In the genomic region with DNA sequence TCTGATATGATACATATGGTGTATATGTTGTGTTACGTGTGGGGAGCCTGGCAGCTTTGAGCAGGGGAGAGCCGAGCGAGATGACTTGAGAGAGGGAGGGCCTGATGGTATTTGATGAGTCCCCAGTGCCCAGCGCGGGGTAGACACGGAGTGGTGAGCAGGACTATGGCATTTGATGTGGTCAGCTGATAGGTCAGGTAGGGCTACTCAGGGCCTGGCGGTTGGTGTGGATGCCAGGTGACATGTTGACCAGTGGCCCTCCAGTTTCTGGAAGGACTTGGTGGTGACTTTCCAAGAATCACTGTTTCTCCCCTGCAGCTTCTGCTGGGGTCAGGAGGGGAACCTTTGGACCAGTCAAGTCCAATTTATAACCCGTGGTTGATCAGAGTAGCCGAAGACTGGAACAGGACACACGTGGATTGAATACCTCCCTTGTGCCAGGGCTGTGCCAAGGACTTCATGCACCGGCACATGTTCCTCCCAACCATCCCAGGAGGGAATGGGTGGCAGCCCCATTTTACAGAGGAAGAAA, we compare ENCODE assay signal across 17 cellular contexts.
"Had no signal": no experiment of that assay in that cellular context is flagged by ENCODE, and none has a peak within 500 bp of the region (broad histone marks: within the 10 kb centered on the region; RNA-seq: fewer than 3 reads in every experiment).

No MANE protein-coding gene starts in this region.

- H3K27ac ChIP-seq: SJSA1, thyroid gland had no signal

- H3K9me3 Mint-ChIP-seq: activated CD4-positive, alpha-beta memory T cell treated with anti-CD3 and anti-CD28 coated beads for 36 hours; activated naive CD4-positive, alpha-beta T cell treated with anti-CD3 and anti-CD28 coated beads, Interleukin-2, amount 50 U/mL, for 72 hours; naive thymus-derived CD4-positive, alpha-beta T cell had no signal

- ATAC-seq: heart left ventricle; left colon; naive thymus-derived CD4-positive, alpha-beta T cell; sciatic nerve; stimulated activated naive CD8-positive, alpha-beta T cell treated with anti-CD3 and anti-CD28 coated beads, Interleukin-15, Interleukin-2, amounts not matched to agents 100 U/mL and 50 U/mL, for 24 hours had no signal

- H3K27me3 Mint-ChIP-seq: activated CD4-positive, alpha-beta memory T cell treated with anti-CD3 and anti-CD28 coated beads for 36 hours; naive thymus-derived CD4-positive, alpha-beta T cell had no signal

- H3K9me3 ChIP-seq: heart left ventricle, SJSA1, thyroid gland had no signal

- H3K4me3 ChIP-seq: heart left ventricle, lung, SJSA1, smooth muscle cell, thyroid gland had no signal

- H3K36me3 ChIP-seq: heart left ventricle, SJSA1, thyroid gland had no signal

- H3K27ac Mint-ChIP-seq: activated CD4-positive, alpha-beta memory T cell treated with anti-CD3 and anti-CD28 coated beads for 36 hours had no signal

- DNase-seq: activated CD4-positive, alpha-beta memory T cell treated with anti-CD3 and anti-CD28 coated beads for 36 hours; activated CD4-positive, alpha-beta T cell treated with anti-CD3 and anti-CD28 coated beads for 48 hours; activated gamma-delta T cell treated with Interleukin-2 at 50 U/mL for 16 hours; cortex of kidney; left colon; naive thymus-derived CD4-positive, alpha-beta T cell; nucleus accumbens; stimulated activated CD4-positive, alpha-beta T cell treated with anti-CD3 and anti-CD28 coated beads, Interleukin-4, amount 100 ng/mL, for 1 hour; stimulated activated naive CD8-positive, alpha-beta T cell treated with anti-CD3 and anti-CD28 coated beads, Interleukin-15, Interleukin-2, amounts not matched to agents 100 U/mL and 50 U/mL, for 24 hours; substantia nigra; thyroid gland had no signal

- H3K4me3 Mint-ChIP-seq: activated CD4-positive, alpha-beta memory T cell treated with anti-CD3 and anti-CD28 coated beads for 36 hours; naive thymus-derived CD4-positive, alpha-beta T cell had no signal

- H3K36me3 Mint-ChIP-seq: activated CD4-positive, alpha-beta memory T cell treated with anti-CD3 and anti-CD28 coated beads for 36 hours; activated naive CD4-positive, alpha-beta T cell treated with anti-CD3 and anti-CD28 coated beads, Interleukin-2, amount 50 U/mL, for 72 hours; naive thymus-derived CD4-positive, alpha-beta T cell had no signal

- H3K27me3 ChIP-seq: heart left ventricle, SJSA1, thyroid gland had no signal
